In genomic region chr21:31084689-31085088, GRCh38 we compare ENCODE assay signal across 34 cellular contexts. TPM values are rescaled to one million over a fixed set of nuclear protein-coding genes. Genes with fewer than 3 reads are reported as not detected.
"Had no signal": no experiment of that assay in that cellular context is flagged by ENCODE, and none has a peak within 500 bp of the region (broad histone marks: within the 10 kb centered on the region; RNA-seq: fewer than 3 reads in every experiment).

No MANE protein-coding gene starts in this region.

- H3K4me1 ChIP-seq: neural progenitor cell, parathyroid adenoma, psoas muscle, suprapubic skin, testis, tibial artery, transverse colon, upper lobe of right lung, vagina had no signal

- H3K4me3 ChIP-seq: neural progenitor cell, ovary, psoas muscle, skin epidermis, smooth muscle cell, spleen, suprapubic skin, testis, tibial artery, transverse colon, upper lobe of right lung, vagina had no signal

- DNase-seq: natural killer cell; occipital lobe; ovary; posterior cingulate gyrus; psoas muscle; right cardiac atrium; spleen; stimulated activated CD4-positive, alpha-beta T cell treated with anti-CD3 and anti-CD28 coated beads, Interleukin-12 subunit alpha, Interleukin-12 subunit beta, amount 100 ng/mL, for 4 hours; stimulated activated CD4-positive, alpha-beta T cell treated with anti-CD3 and anti-CD28 coated beads, Interleukin-1b, Interleukin-23, amount 100 ng/mL, for 48 hours; stimulated activated CD4-positive, alpha-beta T cell treated with anti-CD3 and anti-CD28 coated beads, Interleukin-4, amount 100 ng/mL, for 1 hour; stimulated activated CD4-positive, alpha-beta T cell treated with anti-CD3 and anti-CD28 coated beads, Interleukin-4, amount 100 ng/mL, for 4 hours; stimulated activated CD8-positive, alpha-beta memory T cell treated with anti-CD3 and anti-CD28 coated beads, Interleukin-4, amount 100 ng/mL, for 48 hours; stimulated activated naive CD4-positive, alpha-beta T cell; stimulated activated naive CD8-positive, alpha-beta T cell treated with anti-CD3 and anti-CD28 coated beads, Interleukin-15, amount 100 ng/mL, for 72 hours; stimulated activated naive CD8-positive, alpha-beta T cell treated with anti-CD3 and anti-CD28 coated beads, Interleukin-15, Interleukin-2, amounts not matched to agents 100 U/mL and 50 U/mL, for 24 hours; substantia nigra; testis; tibial artery; transverse colon; upper lobe of right lung had no signal

- H2AFZ ChIP-seq: neural progenitor cell, parathyroid adenoma had no signal

- H3K9me3 ChIP-seq: ovary, psoas muscle, suprapubic skin, testis, tibial artery, transverse colon, upper lobe of right lung, vagina had no signal

- H3K36me3 ChIP-seq: neural progenitor cell, ovary, spleen, suprapubic skin, tibial artery, transverse colon, upper lobe of right lung, vagina had no signal

- H3K27me3 ChIP-seq: neural progenitor cell, ovary, suprapubic skin, testis, tibial artery, transverse colon, upper lobe of right lung, vagina had no signal

- H3K4me2 ChIP-seq: neural progenitor cell, smooth muscle cell had no signal

- H3K9ac ChIP-seq: neural progenitor cell, parathyroid adenoma had no signal

- H3K79me2 ChIP-seq: parathyroid adenoma had no signal

- H3K27ac ChIP-seq: neural progenitor cell, ovary, parathyroid adenoma, psoas muscle, skin epidermis, spleen, suprapubic skin, testis, tibial artery, transverse colon, upper lobe of right lung, vagina had no signal

- ATAC-seq: natural killer cell; psoas muscle; right cardiac atrium; sciatic nerve; stimulated activated memory B cell treated with anti-CD40 and anti-IgM and Interleukin-4, amounts not matched to agents 10 μg/mL and 1 μg/mL and 100 μg/mL, for 72 hours; stimulated activated naive CD8-positive, alpha-beta T cell treated with anti-CD3 and anti-CD28 coated beads, Interleukin-15, amount 100 ng/mL, for 72 hours; stimulated activated naive CD8-positive, alpha-beta T cell treated with anti-CD3 and anti-CD28 coated beads, Interleukin-15, Interleukin-2, amounts not matched to agents 100 U/mL and 50 U/mL, for 24 hours; upper lobe of right lung had no signal

RNA-seq across cellular contexts. Expression of gene KRTAP19-8, which starts 46.4 kb away (rescaled TPM):
- total RNA-seq: natural killer cell, occipital lobe, osteoblast, ovary, progenitor cell of endocrine pancreas, psoas muscle, renal cortical epithelial cell, right cardiac atrium, sciatic nerve, smooth muscle cell, spleen, suprapubic skin, transverse colon, upper lobe of right lung, urinary bladder, vagina had no signal
- polyA plus RNA-seq: neural cell, ovary, psoas muscle, right cardiac atrium, smooth muscle cell, spleen, thymus, urinary bladder had no signal
